1 cellular context compared by ENCODE assay signal in genomic region chr6:90222724-90223198, GRCh38.
A peak's percentile ranks its signal among the peaks of the same experiment; 100 is the strongest.
TF ChIP-seq lines count a peak whose summit lies in the region.

No MANE protein-coding gene starts in this region.

TF ChIP-seq in HEK293, 187 proteins besides CTCF, POLR2A, EP300 and RAD21 (continued from another document):
- TF ChIP-seq, protein P1, sequence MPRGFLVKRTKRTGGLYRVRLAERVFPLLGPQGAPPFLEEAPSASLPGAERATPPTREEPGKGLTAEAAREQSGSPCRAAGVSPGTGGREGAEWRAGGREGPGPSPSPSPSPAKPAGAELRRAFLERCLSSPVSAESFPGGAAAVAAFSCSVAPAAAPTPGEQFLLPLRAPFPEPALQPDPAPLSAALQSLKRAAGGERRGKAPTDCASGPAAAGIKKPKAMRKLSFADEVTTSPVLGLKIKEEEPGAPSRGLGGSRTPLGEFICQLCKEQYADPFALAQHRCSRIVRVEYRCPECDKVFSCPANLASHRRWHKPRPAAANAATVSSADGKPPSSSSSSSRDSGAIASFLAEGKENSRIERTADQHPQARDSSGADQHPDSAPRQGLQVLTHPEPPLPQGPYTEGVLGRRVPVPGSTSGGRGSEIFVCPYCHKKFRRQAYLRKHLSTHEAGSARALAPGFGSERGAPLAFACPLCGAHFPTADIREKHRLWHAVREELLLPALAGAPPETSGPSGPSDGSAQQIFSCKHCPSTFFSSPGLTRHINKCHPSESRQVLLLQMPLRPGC (tag by site-specific recombination; IDR thresholded peaks at IDR 0.05), result peak; percentile 76
- TF ChIP-seq ZNF132 (tag by site-specific recombination; IDR thresholded peaks at IDR 0.05; ENCODE audit: borderline replicate concordance), result no peak
- 0 out of 2 replicates have a peak, but pooled peaks have one; percentile 30 for TF ChIP-seq ZFP69B (tag by site-specific recombination; IDR thresholded peaks at IDR 0.05)
- TF ChIP-seq, protein P2, sequence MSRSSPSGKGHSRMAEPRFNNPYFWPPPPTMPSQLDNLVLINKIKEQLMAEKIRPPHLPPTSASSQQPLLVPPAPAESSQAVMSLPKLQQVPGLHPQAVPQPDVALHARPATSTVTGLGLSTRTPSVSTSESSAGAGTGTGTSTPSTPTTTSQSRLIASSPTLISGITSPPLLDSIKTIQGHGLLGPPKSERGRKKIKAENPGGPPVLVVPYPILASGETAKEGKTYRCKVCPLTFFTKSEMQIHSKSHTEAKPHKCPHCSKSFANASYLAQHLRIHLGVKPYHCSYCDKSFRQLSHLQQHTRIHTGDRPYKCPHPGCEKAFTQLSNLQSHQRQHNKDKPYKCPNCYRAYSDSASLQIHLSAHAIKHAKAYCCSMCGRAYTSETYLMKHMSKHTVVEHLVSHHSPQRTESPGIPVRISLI (tag by site-specific recombination; IDR thresholded peaks at IDR 0.05), result 0 out of 2 replicates have a peak, but pooled peaks have one; percentile 27
- TF ChIP-seq ZNF169 (tag by site-specific recombination; IDR thresholded peaks at IDR 0.05), result peak; percentile 81; the same call in 1 of the 2 replicates
- TF ChIP-seq ZNF629 (tag by site-specific recombination; IDR thresholded peaks at IDR 0.05), result peak; percentile 79
- TF ChIP-seq ZNF654 (tag by site-specific recombination; IDR thresholded peaks at IDR 0.05; ENCODE audit: low read depth), result peak; percentile 6; the same call in 1 of the 2 replicates
- peak; percentile 39 for TF ChIP-seq PATZ1 (tag by site-specific recombination; IDR thresholded peaks at IDR 0.05)
- no peak for TF ChIP-seq ZNF555 (tag by site-specific recombination; conservative IDR thresholded peaks at IDR 0.05)
- TF ChIP-seq, protein P3, sequence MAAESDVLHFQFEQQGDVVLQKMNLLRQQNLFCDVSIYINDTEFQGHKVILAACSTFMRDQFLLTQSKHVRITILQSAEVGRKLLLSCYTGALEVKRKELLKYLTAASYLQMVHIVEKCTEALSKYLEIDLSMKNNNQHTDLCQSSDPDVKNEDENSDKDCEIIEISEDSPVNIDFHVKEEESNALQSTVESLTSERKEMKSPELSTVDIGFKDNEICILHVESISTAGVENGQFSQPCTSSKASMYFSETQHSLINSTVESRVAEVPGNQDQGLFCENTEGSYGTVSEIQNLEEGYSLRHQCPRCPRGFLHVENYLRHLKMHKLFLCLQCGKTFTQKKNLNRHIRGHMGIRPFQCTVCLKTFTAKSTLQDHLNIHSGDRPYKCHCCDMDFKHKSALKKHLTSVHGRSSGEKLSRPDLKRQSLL (tag by site-specific recombination; IDR thresholded peaks at IDR 0.05), result peak; percentile 66; the same call in 1 of the 2 replicates
- TF ChIP-seq KLF8 (tag by site-specific recombination; IDR thresholded peaks at IDR 0.05), result peak; percentile 79
- TF ChIP-seq RBAK (tag by site-specific recombination; IDR thresholded peaks at IDR 0.05), result peak; percentile 85
- no peak for TF ChIP-seq ZNF670 (tag by site-specific recombination; IDR thresholded peaks at IDR 0.05; ENCODE audit: low read depth)
- TF ChIP-seq, protein P4, sequence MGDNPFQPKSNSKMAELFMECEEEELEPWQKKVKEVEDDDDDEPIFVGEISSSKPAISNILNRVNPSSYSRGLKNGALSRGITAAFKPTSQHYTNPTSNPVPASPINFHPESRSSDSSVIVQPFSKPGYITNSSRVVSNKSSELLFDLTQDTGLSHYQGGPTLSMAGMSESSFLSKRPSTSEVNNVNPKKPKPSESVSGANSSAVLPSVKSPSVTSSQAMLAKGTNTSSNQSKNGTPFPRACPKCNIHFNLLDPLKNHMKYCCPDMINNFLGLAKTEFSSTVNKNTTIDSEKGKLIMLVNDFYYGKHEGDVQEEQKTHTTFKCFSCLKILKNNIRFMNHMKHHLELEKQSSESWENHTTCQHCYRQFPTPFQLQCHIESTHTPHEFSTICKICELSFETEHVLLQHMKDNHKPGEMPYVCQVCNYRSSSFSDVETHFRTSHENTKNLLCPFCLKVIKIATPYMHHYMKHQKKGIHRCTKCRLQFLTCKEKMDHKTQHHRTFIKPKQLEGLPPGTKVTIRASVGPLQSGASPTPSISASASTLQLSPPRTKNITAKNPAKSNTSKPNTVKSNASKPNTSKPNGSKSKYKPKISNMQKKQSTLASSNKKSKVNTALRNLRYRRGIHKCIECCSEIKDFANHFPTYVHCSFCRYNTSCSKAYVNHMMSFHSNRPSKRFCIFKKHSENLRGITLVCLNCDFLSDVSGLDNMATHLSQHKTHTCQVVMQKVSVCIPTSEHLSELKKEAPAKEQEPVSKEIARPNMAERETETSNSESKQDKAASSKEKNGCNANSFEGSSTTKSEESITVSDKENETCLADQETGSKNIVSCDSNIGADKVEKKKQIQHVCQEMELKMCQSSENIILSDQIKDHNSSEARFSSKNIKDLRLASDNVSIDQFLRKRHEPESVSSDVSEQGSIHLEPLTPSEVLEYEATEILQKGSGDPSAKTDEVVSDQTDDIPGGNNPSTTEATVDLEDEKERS (tag by site-specific recombination; IDR thresholded peaks at IDR 0.05), result 0 out of 2 replicates have a peak, but pooled peaks have one; percentile 10
- TF ChIP-seq ZNF561 (tag by site-specific recombination; IDR thresholded peaks at IDR 0.05; ENCODE audit: borderline replicate concordance), result peak; percentile 64; the same call in 1 of the 2 replicates
- no peak for TF ChIP-seq ZNF354C (tag by site-specific recombination; IDR thresholded peaks at IDR 0.05; ENCODE audit: borderline replicate concordance, low read depth)
- 0 out of 2 replicates have a peak, but pooled peaks have one; percentile 31 for TF ChIP-seq KLF17 (tag by site-specific recombination; IDR thresholded peaks at IDR 0.05)
- TF ChIP-seq ZNF157 (tag by site-specific recombination; IDR thresholded peaks at IDR 0.05), result no peak
- TF ChIP-seq ZNF558 (tag by site-specific recombination; IDR thresholded peaks at IDR 0.05), result 0 out of 2 replicates have a peak, but pooled peaks have one; percentile 23
- peak; percentile 98 for TF ChIP-seq TRIM28 (IDR thresholded peaks at IDR 0.05; ENCODE audit: borderline replicate concordance, low read length)
